Comparison of ENCODE assay signal across 8 cellular contexts in the genomic region with DNA sequence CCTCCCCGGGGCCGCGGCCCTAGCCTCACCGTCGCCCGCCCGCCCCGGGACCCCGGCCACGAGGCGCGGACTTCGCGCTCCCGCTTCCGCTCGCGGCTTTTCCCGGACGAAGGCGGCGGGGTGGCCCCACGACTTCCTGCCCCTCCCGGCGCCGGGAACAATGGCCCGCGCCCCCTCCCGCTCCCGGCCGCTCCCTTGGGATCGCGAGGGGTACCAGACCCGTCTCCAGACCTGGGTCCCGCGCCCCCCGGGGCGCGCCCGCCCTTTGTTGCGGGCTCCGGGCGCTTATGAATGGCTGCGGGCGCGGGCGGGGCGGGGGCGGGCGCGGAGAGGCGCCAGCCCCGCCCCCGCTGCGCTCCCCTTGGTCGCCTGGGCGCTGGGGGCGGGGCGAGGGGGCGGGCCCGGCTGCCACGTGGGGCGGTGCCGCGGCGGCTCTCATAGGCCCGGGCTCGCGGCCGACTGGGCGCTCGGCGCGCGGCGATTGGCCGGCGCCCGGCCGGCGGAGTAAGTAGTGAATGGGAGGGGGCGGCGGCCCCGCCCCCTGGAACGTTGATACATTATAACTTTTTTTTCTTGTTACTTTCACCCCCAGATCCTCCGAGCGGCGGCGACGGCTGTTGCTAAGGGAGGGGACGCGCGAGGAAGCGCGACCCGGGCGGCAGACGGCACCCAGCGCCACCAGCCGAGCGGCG. TPM values are rescaled to one million over a fixed set of nuclear protein-coding genes. Genes with fewer than 3 reads are reported as not detected.
DNase-seq lines count a peak whose midpoint lies in the region; ATAC-seq and TF ChIP-seq lines count a peak whose summit lies in the region.

No MANE protein-coding gene starts in this region.

- TF ChIP-seq CTCF in BE2C (IDR thresholded peaks at IDR 0.05; ENCODE audit: low read depth, low read length) (no peak), lower leg skin (IDR thresholded peaks at IDR 0.05) (no peak)

- peak overlapping the region; percentile 78 for H3K4me3 ChIP-seq in BE2C (ENCODE audit: low read depth, low read length)
- H3K4me3 ChIP-seq in lower leg skin (ENCODE audit: low read depth, poor library complexity, severe bottlenecking), result peak overlapping the region; percentile 75

- ATAC-seq in GM19351 (IDR thresholded peaks at IDR 0.05; ENCODE audit: unreplicated experiment) (peak; percentile 42), HG03469 (IDR thresholded peaks at IDR 0.05; ENCODE audit: unreplicated experiment) (peak; percentile 22)

- no peaks in the 10 kb centered on the region; the same call in 1 of the 2 replicates for H3K9me3 ChIP-seq in BE2C

- H3K36me3 ChIP-seq in BE2C, result peaks cover 36% of the 10 kb centered on the region

- DNase-seq in BE2C (peak; percentile 96), NCI-H748 treated with DMSO at 0.1 percent for 48 hours (lab: John Stamatoyannopoulos, UW) (peak; percentile 86), dermis microvascular lymphatic vessel endothelial cell (ENCODE audit: low read depth in 2 of 2) (peak; percentile 88 to 97), lower leg skin (ENCODE audit: low spot score in 2 of 2) (peak; percentile 93 to 98)
- peak; percentile 87 to 91 for DNase-seq in activated CD4-positive, alpha-beta T cell treated with anti-CD3 and anti-CD28 coated beads, Interleukin-2, amount 50 U/mL, for 24 hours (ENCODE audit: low read depth in 1 of 2, low spot score in 1 of 2)
- DNase-seq in stimulated activated CD4-positive, alpha-beta T cell treated with anti-CD3 and anti-CD28 coated beads, Interleukin-4, amount 100 ng/mL, for 4 hours, result peak; percentile 94 to 96

- no peaks in the 10 kb centered on the region for H3K27me3 ChIP-seq in BE2C

- WGBS in lower leg skin, 2 donors, result 0 to 1% methylated on average over 34 to 49 of the region's 102 CpGs

- H3K4me1 ChIP-seq in BE2C, result peaks cover 26% of the 10 kb centered on the region

- intact Hi-C loops in lower leg skin (cut with DNase I; ENCODE audit: low total_unique reads), result no loop called here

- TF ChIP-seq POLR2A in lower leg skin (IDR thresholded peaks at IDR 0.05), result peak in 1 of 2 donors; percentile 89

RNA-seq across cellular contexts. Expression of a gene that starts 1.1 kb away (rescaled TPM):
- 186 TPM for polyA plus RNA-seq in BE2C (2012; ENCODE audit: insufficient read depth, insufficient read length, low read depth)
- total RNA-seq in dermis microvascular lymphatic vessel endothelial cell (4.9 and 7.0 TPM in 2 replicates), lower leg skin (100 to 1,000 TPM in 1 of 4 donors, 10 to 100 TPM in 3; 59.7 to 119 (median 78.7) TPM)

RNA-seq across cellular contexts. Expression of a gene that starts 7.9 kb away (rescaled TPM):
- 658 TPM for polyA plus RNA-seq in BE2C (2012; ENCODE audit: insufficient read depth, insufficient read length, low read depth)
- total RNA-seq in dermis microvascular lymphatic vessel endothelial cell (16.8 and 23.6 TPM in 2 replicates), lower leg skin (100 to 1,000 TPM; 121 to 198 (median 146) TPM)

RNA-seq across cellular contexts. Expression of a gene that starts 11.6 kb away (rescaled TPM):
- 23.0 TPM for polyA plus RNA-seq in BE2C (2012; ENCODE audit: insufficient read depth, insufficient read length, low read depth)
- total RNA-seq in dermis microvascular lymphatic vessel endothelial cell (0.64 and 1.9 TPM in 2 replicates), lower leg skin (10 to 100 TPM in 3 of 4 donors, 1 to 10 TPM in 1; 8.1 to 16.7 (median 13.6) TPM)

RNA-seq across cellular contexts. Expression of a gene that starts 19.7 kb away (rescaled TPM):
- 385 TPM for polyA plus RNA-seq in BE2C (2012; ENCODE audit: insufficient read depth, insufficient read length, low read depth)
- total RNA-seq in dermis microvascular lymphatic vessel endothelial cell, result 118 and 189 TPM in 2 replicates
- 100 to 1,000 TPM; 496 to 546 (median 545) TPM for total RNA-seq in lower leg skin

RNA-seq across cellular contexts. Expression of a gene that starts 25.9 kb away (rescaled TPM):
- polyA plus RNA-seq in BE2C (2012; ENCODE audit: insufficient read depth, insufficient read length, low read depth), result 224 TPM
- total RNA-seq in dermis microvascular lymphatic vessel endothelial cell (16.4 and 19.7 TPM in 2 replicates), lower leg skin (10 to 100 TPM; 66.3 to 74.1 (median 68.8) TPM)

Comparison
In these comparisons a context has a peak if more than half of its experiments do, and no peak if none do; other contexts are left out.
1. Peak in every context shown above with its lines: DNase-seq, ATAC-seq and H3K4me3 ChIP-seq.